ENCODE assay signal across 1 cellular context in the genomic region with DNA sequence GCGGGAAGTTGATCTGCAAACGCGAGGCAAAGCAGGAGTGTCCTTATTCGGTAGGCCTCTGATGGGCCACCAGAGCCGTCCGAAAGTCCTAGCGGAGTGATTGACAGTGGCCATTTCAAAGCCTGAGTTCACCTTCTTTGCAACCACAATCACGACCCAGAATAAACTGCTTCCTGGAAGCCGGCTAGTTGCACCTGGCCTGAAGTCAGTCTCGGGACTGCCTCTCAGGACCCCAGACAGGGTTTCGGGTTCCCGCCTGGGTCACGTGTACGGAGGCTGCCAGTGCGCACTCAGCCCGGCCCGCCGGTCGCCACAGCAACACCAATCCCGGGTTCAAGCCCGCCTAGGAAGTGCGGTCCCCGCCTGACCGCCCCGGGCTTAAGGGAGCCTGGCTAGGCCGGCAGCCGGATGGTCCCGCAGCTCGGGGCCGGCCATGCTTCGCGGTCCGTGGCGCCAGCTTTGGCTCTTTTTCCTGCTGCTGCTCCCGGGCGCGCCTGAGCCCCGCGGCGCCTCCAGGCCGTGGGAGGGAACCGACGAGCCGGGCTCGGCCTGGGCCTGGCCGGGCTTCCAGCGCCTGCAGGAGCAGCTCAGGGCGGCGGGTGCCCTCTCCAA.
TF ChIP-seq lines count a peak whose summit lies in the region.

A gene with protein sequence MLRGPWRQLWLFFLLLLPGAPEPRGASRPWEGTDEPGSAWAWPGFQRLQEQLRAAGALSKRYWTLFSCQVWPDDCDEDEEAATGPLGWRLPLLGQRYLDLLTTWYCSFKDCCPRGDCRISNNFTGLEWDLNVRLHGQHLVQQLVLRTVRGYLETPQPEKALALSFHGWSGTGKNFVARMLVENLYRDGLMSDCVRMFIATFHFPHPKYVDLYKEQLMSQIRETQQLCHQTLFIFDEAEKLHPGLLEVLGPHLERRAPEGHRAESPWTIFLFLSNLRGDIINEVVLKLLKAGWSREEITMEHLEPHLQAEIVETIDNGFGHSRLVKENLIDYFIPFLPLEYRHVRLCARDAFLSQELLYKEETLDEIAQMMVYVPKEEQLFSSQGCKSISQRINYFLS (plus strand): TSS at position 375 of the 612 bp plus-strand sequence. CDS start 59 bp downstream, at position 434.

TF ChIP-seq in K562, 482 proteins besides CTCF, POLR2A, EP300 and RAD21 (continued from another document):
- TF ChIP-seq, protein P1, sequence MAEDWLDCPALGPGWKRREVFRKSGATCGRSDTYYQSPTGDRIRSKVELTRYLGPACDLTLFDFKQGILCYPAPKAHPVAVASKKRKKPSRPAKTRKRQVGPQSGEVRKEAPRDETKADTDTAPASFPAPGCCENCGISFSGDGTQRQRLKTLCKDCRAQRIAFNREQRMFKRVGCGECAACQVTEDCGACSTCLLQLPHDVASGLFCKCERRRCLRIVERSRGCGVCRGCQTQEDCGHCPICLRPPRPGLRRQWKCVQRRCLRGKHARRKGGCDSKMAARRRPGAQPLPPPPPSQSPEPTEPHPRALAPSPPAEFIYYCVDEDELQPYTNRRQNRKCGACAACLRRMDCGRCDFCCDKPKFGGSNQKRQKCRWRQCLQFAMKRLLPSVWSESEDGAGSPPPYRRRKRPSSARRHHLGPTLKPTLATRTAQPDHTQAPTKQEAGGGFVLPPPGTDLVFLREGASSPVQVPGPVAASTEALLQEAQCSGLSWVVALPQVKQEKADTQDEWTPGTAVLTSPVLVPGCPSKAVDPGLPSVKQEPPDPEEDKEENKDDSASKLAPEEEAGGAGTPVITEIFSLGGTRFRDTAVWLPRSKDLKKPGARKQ (CRISPR knock-in tag; IDR thresholded peaks at IDR 0.05), result no peak
- TF ChIP-seq, protein P2, sequence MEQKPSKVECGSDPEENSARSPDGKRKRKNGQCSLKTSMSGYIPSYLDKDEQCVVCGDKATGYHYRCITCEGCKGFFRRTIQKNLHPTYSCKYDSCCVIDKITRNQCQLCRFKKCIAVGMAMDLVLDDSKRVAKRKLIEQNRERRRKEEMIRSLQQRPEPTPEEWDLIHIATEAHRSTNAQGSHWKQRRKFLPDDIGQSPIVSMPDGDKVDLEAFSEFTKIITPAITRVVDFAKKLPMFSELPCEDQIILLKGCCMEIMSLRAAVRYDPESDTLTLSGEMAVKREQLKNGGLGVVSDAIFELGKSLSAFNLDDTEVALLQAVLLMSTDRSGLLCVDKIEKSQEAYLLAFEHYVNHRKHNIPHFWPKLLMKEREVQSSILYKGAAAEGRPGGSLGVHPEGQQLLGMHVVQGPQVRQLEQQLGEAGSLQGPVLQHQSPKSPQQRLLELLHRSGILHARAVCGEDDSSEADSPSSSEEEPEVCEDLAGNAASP (IDR thresholded peaks at IDR 0.05), result no peak
- TF ChIP-seq NR4A1 (CRISPR knock-in tag; IDR thresholded peaks at IDR 0.05) (no peak), NR4A1 (tag; IDR thresholded peaks at IDR 0.05) (no peak), ASH1L (IDR thresholded peaks at IDR 0.05; ENCODE audit: borderline replicate concordance, low read depth, partially characterized antibody) (no peak), ESRRA (IDR thresholded peaks at IDR 0.05; ENCODE audit: borderline replicate concordance, low read depth) (peak; percentile 51; the same call in 1 of the 2 replicates), ZNF23 (CRISPR knock-in tag; IDR thresholded peaks at IDR 0.05) (no peak), ZNF780A (CRISPR knock-in tag; IDR thresholded peaks at IDR 0.05) (no peak), MBD2 (IDR thresholded peaks at IDR 0.05; ENCODE audit: borderline replicate concordance, low read depth) (peak; percentile 65; the same call in 1 of the 2 replicates), STAT5B (CRISPR knock-in tag; IDR thresholded peaks at IDR 0.05) (no peak), HMG20B (CRISPR knock-in tag; IDR thresholded peaks at IDR 0.05) (no peak), CREBBP (IDR thresholded peaks at IDR 0.05; ENCODE audit: low read depth, low read length) (no peak), SAP30 (IDR thresholded peaks at IDR 0.05; ENCODE audit: borderline replicate concordance, insufficient read depth, low read depth, low read length, poor library complexity, severe bottlenecking) (peak; percentile 83), ETV1 (tag; conservative IDR thresholded peaks at IDR 0.05; ENCODE audit: low read depth) (0 out of 2 replicates have a peak, but pooled peaks have one; percentile 59), ELF2 (CRISPR knock-in tag; IDR thresholded peaks at IDR 0.05) (no peak), ETS2 (tag; IDR thresholded peaks at IDR 0.05; ENCODE audit: borderline replicate concordance, poor library complexity, severe bottlenecking) (no peak), ZFX (CRISPR knock-in tag; IDR thresholded peaks at IDR 0.05) (peak; percentile 97), POLR2B (IDR thresholded peaks at IDR 0.05; ENCODE audit: low read depth, partially characterized antibody) (peak; percentile 77), MEIS2 (IDR thresholded peaks at IDR 0.05; ENCODE audit: partially characterized antibody) (peak; percentile 91), ZNF143 (CRISPR knock-in tag; IDR thresholded peaks at IDR 0.05) (0 out of 2 replicates have a peak, but pooled peaks have one; percentile 18), TBP (optimal IDR thresholded peaks at IDR 0.05; ENCODE audit: low read depth, low read length) (peak; percentile 66)
- TF ChIP-seq, protein P3, sequence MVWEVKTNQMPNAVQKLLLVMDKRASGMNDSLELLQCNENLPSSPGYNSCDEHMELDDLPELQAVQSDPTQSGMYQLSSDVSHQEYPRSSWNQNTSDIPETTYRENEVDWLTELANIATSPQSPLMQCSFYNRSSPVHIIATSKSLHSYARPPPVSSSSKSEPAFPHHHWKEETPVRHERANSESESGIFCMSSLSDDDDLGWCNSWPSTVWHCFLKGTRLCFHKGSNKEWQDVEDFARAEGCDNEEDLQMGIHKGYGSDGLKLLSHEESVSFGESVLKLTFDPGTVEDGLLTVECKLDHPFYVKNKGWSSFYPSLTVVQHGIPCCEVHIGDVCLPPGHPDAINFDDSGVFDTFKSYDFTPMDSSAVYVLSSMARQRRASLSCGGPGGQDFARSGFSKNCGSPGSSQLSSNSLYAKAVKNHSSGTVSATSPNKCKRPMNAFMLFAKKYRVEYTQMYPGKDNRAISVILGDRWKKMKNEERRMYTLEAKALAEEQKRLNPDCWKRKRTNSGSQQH (CRISPR knock-in tag; IDR thresholded peaks at IDR 0.05), result no peak
- TF ChIP-seq, protein P4, sequence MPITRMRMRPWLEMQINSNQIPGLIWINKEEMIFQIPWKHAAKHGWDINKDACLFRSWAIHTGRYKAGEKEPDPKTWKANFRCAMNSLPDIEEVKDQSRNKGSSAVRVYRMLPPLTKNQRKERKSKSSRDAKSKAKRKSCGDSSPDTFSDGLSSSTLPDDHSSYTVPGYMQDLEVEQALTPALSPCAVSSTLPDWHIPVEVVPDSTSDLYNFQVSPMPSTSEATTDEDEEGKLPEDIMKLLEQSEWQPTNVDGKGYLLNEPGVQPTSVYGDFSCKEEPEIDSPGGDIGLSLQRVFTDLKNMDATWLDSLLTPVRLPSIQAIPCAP (CRISPR knock-in tag; IDR thresholded peaks at IDR 0.05; ENCODE audit: borderline replicate concordance), result no peak; the same call in 1 of the 2 replicates
